ENCODE assay signal across 15 cellular contexts in the genomic region with DNA sequence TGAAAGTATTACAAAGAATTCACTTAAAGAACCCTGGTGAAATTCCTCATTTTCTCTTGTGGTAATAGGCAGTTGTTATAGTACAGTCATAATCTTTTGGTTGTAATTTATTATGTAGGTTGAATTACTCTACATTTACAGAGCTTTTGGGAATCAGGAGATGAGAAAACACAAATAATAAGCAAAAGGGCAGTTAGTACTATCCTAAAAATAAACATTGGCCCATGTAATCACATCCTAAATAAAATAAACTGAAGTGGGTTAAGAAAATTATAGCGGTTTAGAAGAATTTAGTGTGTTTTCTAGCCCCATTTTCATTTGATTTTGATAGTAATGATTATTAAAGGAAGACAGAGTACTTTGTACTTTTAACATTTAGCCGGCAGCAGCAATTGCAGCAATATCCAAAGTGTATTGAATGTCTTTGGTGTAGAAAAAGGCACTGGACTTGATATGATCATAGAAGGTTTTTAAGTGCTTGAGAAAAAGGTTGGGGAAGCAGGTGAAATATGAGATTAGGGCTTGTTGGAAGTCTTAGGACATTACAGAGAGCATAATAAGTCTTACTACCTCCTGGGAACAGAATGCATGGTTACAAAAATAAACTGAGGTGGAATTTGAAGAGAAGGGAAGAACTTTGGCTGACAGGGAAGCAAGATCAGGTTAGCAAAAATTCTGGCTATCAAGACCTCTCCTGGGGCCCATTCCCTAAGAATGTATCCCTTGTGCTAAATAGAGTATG.
A peak's percentile ranks its signal among the peaks of the same experiment; 100 is the strongest.
DNase-seq lines count a peak whose midpoint lies in the region; ATAC-seq and TF ChIP-seq lines count a peak whose summit lies in the region.
"Had no signal": no experiment of that assay in that cellular context is flagged by ENCODE, and none has a peak within 500 bp of the region (broad histone marks: within the 10 kb centered on the region; RNA-seq: fewer than 3 reads in every experiment).

No MANE protein-coding gene starts in this region.

- H3K4me1 ChIP-seq in left ventricle myocardium inferior = peaks cover 86% of the 10 kb centered on the region
- peaks cover 9 to 78% (median 18%) of the 10 kb centered on the region in 3 donors for H3K4me1 ChIP-seq in gastroesophageal sphincter
- peaks cover 45% of the 10 kb centered on the region for H3K4me1 ChIP-seq in skeletal muscle satellite cell (ENCODE audit: control insufficient read depth, insufficient read depth, low read length)

- H3K27me3 Mint-ChIP-seq in stimulated activated memory B cell treated with anti-CD40 and anti-IgM and Interleukin-4, amounts not matched to agents 10 μg/mL and 1 μg/mL and 100 μg/mL, for 72 hours = no peaks in the 10 kb centered on the region
- H3K27me3 Mint-ChIP-seq: activated naive CD4-positive, alpha-beta T cell treated with anti-CD3 and anti-CD28 coated beads, Interleukin-2, amount 50 U/mL, for 24 hours; naive B cell had no signal

- H3K4me2 ChIP-seq in skeletal muscle satellite cell (ENCODE audit: low read length) = peak overlapping the region; percentile 44

- H3K36me3 Mint-ChIP-seq in stimulated activated memory B cell treated with anti-CD40 and anti-IgM and Interleukin-4, amounts not matched to agents 10 μg/mL and 1 μg/mL and 100 μg/mL, for 72 hours = peaks cover 27% of the 10 kb centered on the region

- no peak for TF ChIP-seq CTCF in left ventricle myocardium inferior (IDR thresholded peaks at IDR 0.05; ENCODE audit: borderline replicate concordance)
- TF ChIP-seq CTCF in gastroesophageal sphincter (IDR thresholded peaks at IDR 0.05) = no peak

- H3K9ac ChIP-seq in SK-N-MC (ENCODE audit: insufficient read length) (no peak overlapping the region), skeletal muscle satellite cell (ENCODE audit: low read depth, low read length) (peak overlapping the region; percentile 26)

- no peaks in the 10 kb centered on the region for H3K9me3 Mint-ChIP-seq in stimulated activated memory B cell treated with anti-CD40 and anti-IgM and Interleukin-4, amounts not matched to agents 10 μg/mL and 1 μg/mL and 100 μg/mL, for 72 hours
- H3K9me3 Mint-ChIP-seq: activated naive CD4-positive, alpha-beta T cell treated with anti-CD3 and anti-CD28 coated beads, Interleukin-2, amount 50 U/mL, for 24 hours; naive B cell had no signal

- no peak for ATAC-seq in left cardiac atrium
- ATAC-seq in gastroesophageal sphincter = no peak
- no peak for ATAC-seq in stimulated activated memory B cell treated with anti-CD40 and anti-IgM and Interleukin-4, amounts not matched to agents 10 μg/mL and 1 μg/mL and 100 μg/mL, for 72 hours

- H3K9me3 ChIP-seq in left ventricle myocardium inferior (replicated peaks) (no peaks in the 10 kb centered on the region), SK-N-MC (ENCODE audit: low read depth, low read length) (no peaks in the 10 kb centered on the region), gastroesophageal sphincter (no peaks in the 10 kb centered on the region), skeletal muscle satellite cell (replicated peaks; ENCODE audit: low read length) (no peaks in the 10 kb centered on the region)

- H3K27me3 ChIP-seq in left ventricle myocardium inferior (ENCODE audit: low read depth) (no peaks in the 10 kb centered on the region), gastroesophageal sphincter (no peaks in the 10 kb centered on the region), skeletal muscle satellite cell (ENCODE audit: control insufficient read depth, insufficient read depth, low read length) (no peaks in the 10 kb centered on the region)

- H3K27ac Mint-ChIP-seq in stimulated activated memory B cell treated with anti-CD40 and anti-IgM and Interleukin-4, amounts not matched to agents 10 μg/mL and 1 μg/mL and 100 μg/mL, for 72 hours = no peak overlapping the region

- no peak overlapping the region for H3K4me3 Mint-ChIP-seq in stimulated activated memory B cell treated with anti-CD40 and anti-IgM and Interleukin-4, amounts not matched to agents 10 μg/mL and 1 μg/mL and 100 μg/mL, for 72 hours
- H3K4me3 Mint-ChIP-seq: activated naive CD4-positive, alpha-beta T cell treated with anti-CD3 and anti-CD28 coated beads, Interleukin-2, amount 50 U/mL, for 24 hours; naive B cell had no signal

- no peak for TF ChIP-seq EP300 in gastroesophageal sphincter (IDR thresholded peaks at IDR 0.05)

- intact Hi-C loops in left ventricle myocardium inferior (cut with micrococcal nuclease) (no loop called here), left cardiac atrium (cut with DNase I) (no loop called here)

- no peak overlapping the region for H3K4me3 ChIP-seq in left ventricle myocardium inferior
- no peak overlapping the region for H3K4me3 ChIP-seq in SK-N-MC
- no peak overlapping the region for H3K4me3 ChIP-seq in gastroesophageal sphincter
- H3K4me3 ChIP-seq in skeletal muscle satellite cell (ENCODE audit: low read length) = peak overlapping the region; percentile 15

- peak overlapping the region; percentile 41 for H3K27ac ChIP-seq in left ventricle myocardium inferior (replicated peaks)
- 0 out of 2 replicates have a peak overlapping the region, but pooled peaks have one; percentile 4 for H3K27ac ChIP-seq in SK-N-MC
- H3K27ac ChIP-seq in gastroesophageal sphincter = peak overlapping the region; percentile 36 to 46 (median 44)

- WGBS in gastroesophageal sphincter (ENCODE audit: low coverage in 1 of 2), 2 donors = 60 to 76% methylated on average over 2 of the region's 2 CpGs

- H3K36me3 ChIP-seq in left ventricle myocardium inferior (peaks cover 2% of the 10 kb centered on the region), SK-N-MC (ENCODE audit: insufficient read depth, low read length) (peaks cover 16% of the 10 kb centered on the region), gastroesophageal sphincter (no peaks in the 10 kb centered on the region), skeletal muscle satellite cell (ENCODE audit: insufficient read depth, low read length) (peaks cover 13% of the 10 kb centered on the region)

- H3K4me1 Mint-ChIP-seq in stimulated activated memory B cell treated with anti-CD40 and anti-IgM and Interleukin-4, amounts not matched to agents 10 μg/mL and 1 μg/mL and 100 μg/mL, for 72 hours = peaks cover 36% of the 10 kb centered on the region

- no peak for DNase-seq in left ventricle myocardium inferior
- no peak for DNase-seq in left cardiac atrium
- DNase-seq in SK-N-MC (ENCODE audit: low read depth, low spot score) = no peak
- no peak for DNase-seq in SW 1271 (lab: John Stamatoyannopoulos, UW)
- no peak for DNase-seq in EL
- DNase-seq: ACHN, Kasumi-1, naive B cell, NCI-H1436 treated with DMSO at 0.1 percent for 48 hours, NCI-H446 treated with DMSO at 0.1 percent for 48 hours, substantia nigra had no signal

- no peak for TF ChIP-seq POLR2A in gastroesophageal sphincter (IDR thresholded peaks at IDR 0.05)
